Comparison of ENCODE assay signal across 8 cellular contexts in genomic region chr22:41998361-41999261, GRCh38. TPM values are rescaled to one million over a fixed set of nuclear protein-coding genes. Genes with fewer than 3 reads are reported as not detected.
DNase-seq lines count a peak whose midpoint lies in the region; ATAC-seq and TF ChIP-seq lines count a peak whose summit lies in the region.

A gene with protein sequence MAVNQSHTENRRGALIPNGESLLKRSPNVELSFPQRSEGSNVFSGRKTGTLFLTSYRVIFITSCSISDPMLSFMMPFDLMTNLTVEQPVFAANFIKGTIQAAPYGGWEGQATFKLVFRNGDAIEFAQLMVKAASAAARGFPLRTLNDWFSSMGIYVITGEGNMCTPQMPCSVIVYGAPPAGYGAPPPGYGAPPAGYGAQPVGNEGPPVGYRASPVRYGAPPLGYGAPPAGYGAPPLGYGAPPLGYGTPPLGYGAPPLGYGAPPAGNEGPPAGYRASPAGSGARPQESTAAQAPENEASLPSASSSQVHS (plus strand): TSS chr22:41998788. CDS start chr22:41998819, 31 bp downstream.

- peak within 1 kb of the TSS; percentile 32 to 39 for H3K4me3 ChIP-seq in uterus

- no peaks in the 10 kb centered on the region for H3K27me3 ChIP-seq in uterus

- peaks cover 11% of the 10 kb centered on the region for H3K36me3 Mint-ChIP-seq in activated naive CD4-positive, alpha-beta T cell treated with anti-CD3 and anti-CD28 coated beads, Interleukin-2, amount 50 U/mL, for 24 hours

- no peaks in the 10 kb centered on the region for H3K9me3 ChIP-seq in uterus

- H3K4me1 ChIP-seq in uterus: no peaks in the 10 kb centered on the region

- H3K4me1 Mint-ChIP-seq in activated naive CD4-positive, alpha-beta T cell treated with anti-CD3 and anti-CD28 coated beads, Interleukin-2, amount 50 U/mL, for 24 hours: peaks cover 19% of the 10 kb centered on the region

- H3K4me3 Mint-ChIP-seq in activated naive CD4-positive, alpha-beta T cell treated with anti-CD3 and anti-CD28 coated beads, Interleukin-2, amount 50 U/mL, for 24 hours: peak within 1 kb of the TSS; percentile 94

- no peaks in the 10 kb centered on the region for H3K27me3 Mint-ChIP-seq in activated naive CD4-positive, alpha-beta T cell treated with anti-CD3 and anti-CD28 coated beads, Interleukin-2, amount 50 U/mL, for 24 hours

- TF ChIP-seq CTCF in uterus (IDR thresholded peaks at IDR 0.05): no peak

- peak; percentile 83 for ATAC-seq in GM18511 (IDR thresholded peaks at IDR 0.05; ENCODE audit: unreplicated experiment)
- peak; percentile 91 for ATAC-seq in HG03175 (IDR thresholded peaks at IDR 0.05; ENCODE audit: unreplicated experiment)

- H3K27ac ChIP-seq in uterus: no peak within 1 kb of the TSS

- DNase-seq in glomerular visceral epithelial cell (ENCODE audit: extremely low spot score): peak; percentile 54
- peak; percentile 62 for DNase-seq in renal cortical epithelial cell (ENCODE audit: low read depth)
- peak; percentile 55 to 67 for DNase-seq in uterus
- DNase-seq in NCI-H2227 (lab: John Stamatoyannopoulos, UW; ENCODE audit: unreplicated experiment): no peak

- H3K36me3 ChIP-seq in uterus: no peaks in the 10 kb centered on the region

- intact Hi-C loops in uterus (cut with DNase I; ENCODE audit: low total_unique reads): no loop called here

- H3K27ac Mint-ChIP-seq in activated naive CD4-positive, alpha-beta T cell treated with anti-CD3 and anti-CD28 coated beads, Interleukin-2, amount 50 U/mL, for 24 hours: peak within 1 kb of the TSS; percentile 97

- no peaks in the 10 kb centered on the region for H3K9me3 Mint-ChIP-seq in activated naive CD4-positive, alpha-beta T cell treated with anti-CD3 and anti-CD28 coated beads, Interleukin-2, amount 50 U/mL, for 24 hours

- peak; percentile 70 for TF ChIP-seq POLR2A in Raji (IDR thresholded peaks at IDR 0.05; ENCODE audit: insufficient read depth, low read depth, low read length)
- peak in 1 of 2 donors; percentile 33 for TF ChIP-seq POLR2A in uterus (IDR thresholded peaks at IDR 0.05)

RNA-seq across cellular contexts. Expression of the gene that starts here (rescaled TPM):
- total RNA-seq in renal cortical epithelial cell (0.17 and 1.1 TPM in 2 replicates), uterus (1 to 10 TPM in 2 of 4 donors, not detected in 2; 3.7 to 6.6 TPM)
